Comparison of ENCODE assay signal across 20 cellular contexts in genomic region chr1:4017636-4018365, GRCh38.
"Had no signal": no experiment of that assay in that cellular context is flagged by ENCODE, and none has a peak within 500 bp of the region (broad histone marks: within the 10 kb centered on the region; RNA-seq: fewer than 3 reads in every experiment).

No MANE protein-coding gene starts in this region.

- H3K27me3 ChIP-seq: hepatocyte had no signal

- H3K79me2 ChIP-seq: hepatocyte had no signal

- H3K27ac ChIP-seq: hepatocyte, lower lobe of right lung, tibial artery had no signal

- H3K4me3 ChIP-seq: hepatocyte, lower lobe of right lung, tibial artery had no signal

- H3K36me3 ChIP-seq: lower lobe of right lung, tibial artery had no signal

- H3K9me3 ChIP-seq: lower lobe of right lung, tibial artery had no signal

- DNase-seq: activated CD4-positive, alpha-beta memory T cell treated with anti-CD3 and anti-CD28 coated beads, Interleukin-2, amount 10 ng/mL, durations not matched to agents 7 days and 5 days; activated CD4-positive, alpha-beta T cell treated with anti-CD3 and anti-CD28 coated beads, Interleukin-2, amount 10 ng/mL, durations not matched to agents 24 days and 14 days; activated CD8-positive, alpha-beta memory T cell treated with anti-CD3 and anti-CD28 coated beads, Interleukin-2, amount 10 ng/mL, durations not matched to agents 7 days and 5 days; activated naive CD4-positive, alpha-beta T cell treated with Interleukin-2 at 50 U/mL for 16 hours; activated naive CD8-positive, alpha-beta T cell treated with anti-CD3 and anti-CD28 coated beads for 36 hours; cerebellar nuclear complex; foreskin fibroblast; immature natural killer cell; lower lobe of right lung; mesendoderm; naive B cell; retina; stimulated activated CD4-positive, alpha-beta T cell treated with anti-CD3 and anti-CD28 coated beads, Interleukin-4, amount 100 ng/mL, for 4 hours; substantia nigra; tibial artery had no signal

- H3K4me2 ChIP-seq: hepatocyte had no signal

- H2AFZ ChIP-seq: hepatocyte had no signal

- H3K4me1 ChIP-seq: lower lobe of right lung, tibial artery had no signal

- FAIRE-seq: endometrium, urothelium cell line had no signal

- ATAC-seq: activated CD4-positive, CD25-positive, alpha-beta regulatory T cell treated with anti-CD3 and anti-CD28 coated beads, Interleukin-2, amount 50 U/mL, for 24 hours; activated CD8-positive, alpha-beta memory T cell treated with anti-CD3 and anti-CD28 coated beads, Interleukin-2, amount 10 ng/mL, durations not matched to agents 7 days and 5 days; left lobe of liver; lower lobe of right lung had no signal
